In the genomic region with DNA sequence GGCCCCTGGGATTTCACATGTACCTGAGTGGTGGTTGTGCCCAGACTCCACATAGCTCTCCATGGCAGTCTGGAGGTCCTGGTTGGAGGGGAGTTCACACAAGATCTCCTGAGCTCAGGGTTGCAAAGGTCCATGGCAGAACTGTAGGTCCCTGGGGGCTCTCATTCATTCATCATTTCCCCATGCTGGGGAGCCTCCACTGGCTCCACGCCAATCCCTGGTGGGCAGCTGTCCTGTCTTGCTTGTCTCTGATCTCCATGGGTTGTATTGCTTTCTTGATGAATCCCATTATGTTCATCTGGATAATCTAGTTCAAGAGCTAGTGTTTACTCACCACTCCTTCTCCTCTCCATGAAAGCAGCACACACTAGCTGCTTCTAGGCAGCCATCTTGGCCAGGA, we compare ENCODE assay signal across 33 cellular contexts. TPM values are rescaled to one million over a fixed set of nuclear protein-coding genes. Genes with fewer than 3 reads are reported as not detected.
"Had no signal": no experiment of that assay in that cellular context is flagged by ENCODE, and none has a peak within 500 bp of the region (broad histone marks: within the 10 kb centered on the region; RNA-seq: fewer than 3 reads in every experiment).

No MANE protein-coding gene starts in this region.

- H3K4me1 ChIP-seq: body of pancreas, breast epithelium had no signal

- H3K36me3 ChIP-seq: breast epithelium had no signal

- H3K27me3 ChIP-seq: body of pancreas, breast epithelium had no signal

- H3K9ac ChIP-seq: SK-N-SH had no signal

- DNase-seq: activated CD4-positive, alpha-beta T cell treated with anti-CD3 and anti-CD28 coated beads, Interleukin-2, amount 10 ng/mL, durations not matched to agents 24 days and 14 days; activated CD4-positive, alpha-beta T cell treated with anti-CD3 and anti-CD28 coated beads, Interleukin-2, amount 50 U/mL, for 4 hours; activated CD8-positive, alpha-beta T cell treated with anti-CD3 and anti-CD28 coated beads for 36 hours; activated effector memory CD4-positive, alpha-beta T cell treated with anti-CD3 and anti-CD28 coated beads, Interleukin-2, amount 50 U/mL, for 16 hours; activated naive CD4-positive, alpha-beta T cell; activated naive CD4-positive, alpha-beta T cell treated with anti-CD3 and anti-CD28 coated beads, Interleukin-2, amount 50 U/mL, for 16 hours; activated naive CD8-positive, alpha-beta T cell treated with anti-CD3 and anti-CD28 coated beads for 36 hours; activated T-cell treated with anti-CD3 and anti-CD28 coated beads, Interleukin-2, amount 50 U/mL, for 1 hour; activated T-cell treated with anti-CD3 and anti-CD28 coated beads, Interleukin-2, amount 50 U/mL, for 72 hours; amygdala; body of pancreas; caudate nucleus; cerebellar nuclear complex; IMR-90; NCI-H1105; NCI-H1417 treated with DMSO at 0.1 percent for 48 hours; NCI-H1694; NCI-H1930; NCI-H2171 treated with DMSO at 0.1 percent for 48 hours; NCI-H2227 treated with DMSO at 0.1 percent for 48 hours; NCI-H524 treated with DMSO at 0.1 percent for 48 hours; PC-9; Right ventricle myocardium superior; SK-N-SH had no signal

- H3K9me3 ChIP-seq: body of pancreas had no signal

- H3K4me3 ChIP-seq: body of pancreas, breast epithelium, K562, PC-9 had no signal

- ATAC-seq: activated CD8-positive, alpha-beta T cell treated with anti-CD3 and anti-CD28 coated beads for 36 hours; activated T-cell treated with anti-CD3 and anti-CD28 coated beads, Interleukin-2, amount 50 U/mL, for 72 hours; activated T-helper 17 cell treated with anti-CD3 and anti-CD28 coated beads, Interleukin-2, amount 50 U/mL, for 72 hours; body of pancreas; K562 had no signal

- H3K27ac ChIP-seq: body of pancreas, breast epithelium, PC-9, RWPE1 had no signal

RNA-seq across cellular contexts. Expression of a gene that starts 42.4 kb away (rescaled TPM):
- total RNA-seq: activated CD4-positive, alpha-beta T cell treated with anti-CD3 and anti-CD28 coated beads, Interleukin-2, amount 10 ng/mL, durations not matched to agents 24 days and 14 days; activated CD8-positive, alpha-beta memory T cell treated with anti-CD3 and anti-CD28 coated beads for 36 hours; activated CD8-positive, alpha-beta T cell treated with anti-CD3 and anti-CD28 coated beads for 36 hours; activated naive CD8-positive, alpha-beta T cell treated with anti-CD3 and anti-CD28 coated beads for 36 hours; activated T-cell treated with anti-CD3 and anti-CD28 coated beads, Interleukin-2, amount 50 U/mL, for 72 hours; activated T-helper 17 cell treated with anti-CD3 and anti-CD28 coated beads, Interleukin-2, amount 50 U/mL, for 72 hours; astrocyte; body of pancreas; IMR-90; K562; MCF 10A; NCI-H460; OCI-LY7; PC-9; Right ventricle myocardium superior had no signal
- polyA plus RNA-seq: K562 had no signal
